Comparison of ENCODE assay signal across 7 cellular contexts in genomic region chr20:24393903-24394302, GRCh38.
"Had no signal": no experiment of that assay in that cellular context is flagged by ENCODE, and none has a peak within 500 bp of the region (broad histone marks: within the 10 kb centered on the region; RNA-seq: fewer than 3 reads in every experiment).

No MANE protein-coding gene starts in this region.

- H3K9me3 Mint-ChIP-seq: HFFc6 had no signal

- H3K4me1 ChIP-seq: HAP-1 had no signal

- ATAC-seq: HCT116, K562 had no signal

- H3K4me3 ChIP-seq: GM23248, HAP-1, K562 had no signal

- H3K36me3 ChIP-seq: HAP-1 had no signal

- H2AFZ ChIP-seq: GM23248 had no signal

- DNase-seq: GM23248, HFFc6, IMR-90, KG1 had no signal

- H3K27ac ChIP-seq: GM23248 had no signal

- H3K27ac Mint-ChIP-seq: HFFc6 had no signal

- H3K4me3 Mint-ChIP-seq: HFFc6 had no signal

- H3K9me3 ChIP-seq: HAP-1 had no signal

- H3K9ac ChIP-seq: GM23248 had no signal
